Comparison of ENCODE assay signal across 17 cellular contexts in the genomic region with DNA sequence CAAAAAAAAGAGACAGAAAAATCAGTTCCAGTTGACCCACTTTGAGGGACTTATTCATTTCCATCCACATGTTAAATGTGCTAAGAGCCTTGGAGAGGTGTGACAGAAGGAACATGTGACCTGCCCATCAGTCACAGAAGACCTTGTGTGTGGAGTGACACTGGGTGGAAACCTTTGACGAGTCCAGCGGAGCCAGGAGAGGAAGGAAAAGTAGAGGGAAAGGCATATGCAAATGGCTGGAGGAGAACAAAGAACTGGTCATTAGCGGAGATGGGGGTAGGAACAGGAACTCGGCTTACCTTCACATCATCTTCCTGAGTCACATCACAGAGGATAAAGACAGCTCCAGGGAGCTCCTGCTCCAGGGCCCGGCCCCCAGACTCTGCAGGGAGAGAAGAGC. TPM values are rescaled to one million over a fixed set of nuclear protein-coding genes. Genes with fewer than 3 reads are reported as not detected.
DNase-seq lines count a peak whose midpoint lies in the region; ATAC-seq and TF ChIP-seq lines count a peak whose summit lies in the region.
"Had no signal": no experiment of that assay in that cellular context is flagged by ENCODE, and none has a peak within 500 bp of the region (broad histone marks: within the 10 kb centered on the region; RNA-seq: fewer than 3 reads in every experiment).

No MANE protein-coding gene starts in this region.

- H3K36me3 ChIP-seq in BLaER1 treated with 17β-estradiol and CSF1 and Interleukin-3, amounts not matched to agents 10 nM and 100 nM: peaks cover 0 to 33% (median 0%) of the 10 kb centered on the region in 11 experiments; a peak in 3 of 22 replicates
- H3K36me3 ChIP-seq: BE2C had no signal

- CTCF ChIA-PET in CD4-positive, alpha-beta T cell (lab: Charles Lee): no interaction called here

- peak overlapping the region; percentile 46 to 86 (median 58); a peak in 20 of 22 replicates for H3K4me2 ChIP-seq in BLaER1 treated with 17β-estradiol and CSF1 and Interleukin-3, amounts not matched to agents 10 nM and 100 nM

- peaks cover 13% of the 10 kb centered on the region for H3K27me3 Mint-ChIP-seq in CD4-positive, alpha-beta T cell
- H3K27me3 Mint-ChIP-seq in activated T-helper 2 cell treated with anti-CD3 and anti-CD28 coated beads, Interferon-gamma antibody, Interleukin-2, Interleukin-4, amounts not matched to agents 10 μg/mL and 5 μg/mL and 100 μg/mL, durations not matched to agents 14 hours and 24 hours and 36 hours (ENCODE audit: low read depth): peaks cover 2% of the 10 kb centered on the region
- H3K27me3 Mint-ChIP-seq in mesothelial cell of epicardium (ENCODE audit: low read depth): no peaks in the 10 kb centered on the region

- no peak overlapping the region for H3K4me3 ChIP-seq in BLaER1 treated with 17β-estradiol and CSF1 and Interleukin-3, amounts not matched to agents 10 nM and 100 nM
- H3K4me3 ChIP-seq: adrenal gland, heart right ventricle, lower lobe of right lung, spleen had no signal

- H3K4me3 Mint-ChIP-seq in CD4-positive, alpha-beta T cell: peak overlapping the region; percentile 71
- H3K4me3 Mint-ChIP-seq in activated T-helper 2 cell treated with anti-CD3 and anti-CD28 coated beads, Interferon-gamma antibody, Interleukin-2, Interleukin-4, amounts not matched to agents 10 μg/mL and 5 μg/mL and 100 μg/mL, durations not matched to agents 14 hours and 24 hours and 36 hours (ENCODE audit: low read depth): peak overlapping the region; percentile 6
- H3K4me3 Mint-ChIP-seq in mesothelial cell of epicardium: peak overlapping the region; percentile 22
- H3K4me3 Mint-ChIP-seq: natural killer cell had no signal

- no peak overlapping the region for H3K27ac Mint-ChIP-seq in CD4-positive, alpha-beta T cell
- no peak overlapping the region for H3K27ac Mint-ChIP-seq in activated T-helper 2 cell treated with anti-CD3 and anti-CD28 coated beads, Interferon-gamma antibody, Interleukin-2, Interleukin-4, amounts not matched to agents 10 μg/mL and 5 μg/mL and 100 μg/mL, durations not matched to agents 14 hours and 24 hours and 36 hours
- peak overlapping the region; percentile 29 for H3K27ac Mint-ChIP-seq in mesothelial cell of epicardium

- peak overlapping the region in 6 of 11 experiments; percentile 28 to 60 (median 46); a peak in 7 of 22 replicates for H3K9ac ChIP-seq in BLaER1 treated with 17β-estradiol and CSF1 and Interleukin-3, amounts not matched to agents 10 nM and 100 nM

- no peaks in the 10 kb centered on the region for H3K9me3 ChIP-seq in BLaER1 treated with 17β-estradiol and CSF1 and Interleukin-3, amounts not matched to agents 10 nM and 100 nM (replicated peaks in 1 of 11)
- no peaks in the 10 kb centered on the region for H3K9me3 ChIP-seq in CD4-positive, alpha-beta T cell (ENCODE audit: control insufficient read depth, low read length)
- H3K9me3 ChIP-seq: adrenal gland, BE2C, heart right ventricle, lower lobe of right lung, spleen had no signal

- POLR2A ChIA-PET in CD4-positive, alpha-beta T cell (lab: Charles Lee): no interaction called here

- peak overlapping the region in 7 of 11 experiments; percentile 22 to 55 (median 40); a peak in 8 of 22 replicates for H3K27ac ChIP-seq in BLaER1 treated with 17β-estradiol and CSF1 and Interleukin-3, amounts not matched to agents 10 nM and 100 nM
- no peak overlapping the region for H3K27ac ChIP-seq in CD4-positive, alpha-beta T cell (ENCODE audit: low read depth, low read length)
- H3K27ac ChIP-seq: adrenal gland, heart right ventricle, lower lobe of right lung, spleen had no signal

- intact Hi-C loops in CD4-positive, alpha-beta T cell (cut with DNase I, micrococcal nuclease): no loop called here
- intact Hi-C loops in activated T-helper 2 cell treated with anti-CD3 and anti-CD28 coated beads, Interferon-gamma antibody, Interleukin-2, Interleukin-4, amounts not matched to agents 10 μg/mL and 5 μg/mL and 100 μg/mL, durations not matched to agents 14 hours and 24 hours and 36 hours (cut with micrococcal nuclease): loop anchor here (2.0 kb wide), 1 partner anchor 187 kb away; a partner anchor contains a TSS

- H3K27me3 ChIP-seq in BLaER1 treated with 17β-estradiol and CSF1 and Interleukin-3, amounts not matched to agents 10 nM and 100 nM: no peaks in the 10 kb centered on the region
- no peaks in the 10 kb centered on the region for H3K27me3 ChIP-seq in CD4-positive, alpha-beta T cell (ENCODE audit: control insufficient read depth, insufficient read depth, low read length)
- H3K27me3 ChIP-seq: adrenal gland, BE2C had no signal

- no peak for DNase-seq in CD4-positive, alpha-beta T cell
- no peak for DNase-seq in activated T-helper 2 cell treated with anti-CD3 and anti-CD28 coated beads, Interferon-gamma antibody, Interleukin-2, Interleukin-4, amounts not matched to agents 10 μg/mL and 5 μg/mL and 100 μg/mL, durations not matched to agents 14 hours and 24 hours and 36 hours (ENCODE audit: low spot score)
- no peak for DNase-seq in mesothelial cell of epicardium (ENCODE audit: low spot score in 2 of 2, unreplicated experiment in 2 of 2)
- DNase-seq in NCI-H146 (lab: John Stamatoyannopoulos, UW): no peak
- DNase-seq in GM19240 (ENCODE audit: insufficient read length, low spot score): no peak
- DNase-seq: adrenal gland, BE2C, cerebellar nuclear complex, heart right ventricle, lower lobe of right lung, natural killer cell, NCI-H187, NCI-H510A, spleen, trophoblast cell had no signal

- no peaks in the 10 kb centered on the region for H3K9me3 Mint-ChIP-seq in CD4-positive, alpha-beta T cell
- no peaks in the 10 kb centered on the region for H3K9me3 Mint-ChIP-seq in activated T-helper 2 cell treated with anti-CD3 and anti-CD28 coated beads, Interferon-gamma antibody, Interleukin-2, Interleukin-4, amounts not matched to agents 10 μg/mL and 5 μg/mL and 100 μg/mL, durations not matched to agents 14 hours and 24 hours and 36 hours
- H3K9me3 Mint-ChIP-seq in mesothelial cell of epicardium: no peaks in the 10 kb centered on the region
- H3K9me3 Mint-ChIP-seq: natural killer cell had no signal

- ATAC-seq in CD4-positive, alpha-beta T cell (ENCODE audit: poor library complexity): no peak
- no peak for ATAC-seq in GM21786 (IDR thresholded peaks at IDR 0.05; ENCODE audit: unreplicated experiment)
- ATAC-seq: heart right ventricle, lower lobe of right lung, natural killer cell had no signal

- H3K4me1 Mint-ChIP-seq in CD4-positive, alpha-beta T cell (ENCODE audit: low read depth): peaks cover 22% of the 10 kb centered on the region
- H3K4me1 Mint-ChIP-seq in activated T-helper 2 cell treated with anti-CD3 and anti-CD28 coated beads, Interferon-gamma antibody, Interleukin-2, Interleukin-4, amounts not matched to agents 10 μg/mL and 5 μg/mL and 100 μg/mL, durations not matched to agents 14 hours and 24 hours and 36 hours (ENCODE audit: low read depth): peaks cover 15% of the 10 kb centered on the region
- H3K4me1 Mint-ChIP-seq in mesothelial cell of epicardium: peaks cover 28% of the 10 kb centered on the region

- H4K20me1 ChIP-seq in BLaER1 treated with 17β-estradiol and CSF1 and Interleukin-3, amounts not matched to agents 10 nM and 100 nM: peaks cover 0 to 3% (median 0%) of the 10 kb centered on the region in 11 experiments; a peak in 1 of 22 replicates

- no peak for TF ChIP-seq CTCF in CD4-positive, alpha-beta T cell (IDR thresholded peaks at IDR 0.05)
- TF ChIP-seq CTCF in mesothelial cell of epicardium (IDR thresholded peaks at IDR 0.05; ENCODE audit: unreplicated experiment): no peak

- H3K4me1 ChIP-seq in BLaER1 treated with 17β-estradiol and CSF1 and Interleukin-3, amounts not matched to agents 10 nM and 100 nM: peaks cover 23 to 54% (median 38%) of the 10 kb centered on the region in 10 experiments
- H3K4me1 ChIP-seq: BE2C had no signal

- H3K36me3 Mint-ChIP-seq in CD4-positive, alpha-beta T cell (ENCODE audit: low read depth): no peaks in the 10 kb centered on the region
- no peaks in the 10 kb centered on the region for H3K36me3 Mint-ChIP-seq in activated T-helper 2 cell treated with anti-CD3 and anti-CD28 coated beads, Interferon-gamma antibody, Interleukin-2, Interleukin-4, amounts not matched to agents 10 μg/mL and 5 μg/mL and 100 μg/mL, durations not matched to agents 14 hours and 24 hours and 36 hours (ENCODE audit: low read depth)
- H3K36me3 Mint-ChIP-seq in mesothelial cell of epicardium: peaks cover 17% of the 10 kb centered on the region
- H3K36me3 Mint-ChIP-seq: natural killer cell had no signal

RNA-seq across cellular contexts. Expression of a gene that starts 2.3 kb away (rescaled TPM):
- 1 to 10 TPM in 1 of 2 experiments, under 1 TPM in 1; 0.93 to 1.3 TPM for total RNA-seq in CD4-positive, alpha-beta T cell
- total RNA-seq in activated T-helper 2 cell treated with anti-CD3 and anti-CD28 coated beads, Interferon-gamma antibody, Interleukin-2, Interleukin-4, amounts not matched to agents 10 μg/mL and 5 μg/mL and 100 μg/mL, durations not matched to agents 14 hours and 24 hours and 36 hours: 0.57 and 0.89 TPM in 2 replicates
- total RNA-seq in mesothelial cell of epicardium: 22.9 to 29.6 TPM (median 27.1 TPM) in 3 replicates

RNA-seq across cellular contexts. Expression of a gene that starts 23.1 kb away (rescaled TPM):
- 10 to 100 TPM; 10.5 to 11.0 TPM for total RNA-seq in CD4-positive, alpha-beta T cell
- total RNA-seq in activated T-helper 2 cell treated with anti-CD3 and anti-CD28 coated beads, Interferon-gamma antibody, Interleukin-2, Interleukin-4, amounts not matched to agents 10 μg/mL and 5 μg/mL and 100 μg/mL, durations not matched to agents 14 hours and 24 hours and 36 hours: 87.9 and 88.9 TPM in 2 replicates
- total RNA-seq in mesothelial cell of epicardium: 45.3 to 47.3 TPM (median 45.7 TPM) in 3 replicates

RNA-seq across cellular contexts. Expression of a gene that starts 34.4 kb away (rescaled TPM):
- total RNA-seq in CD4-positive, alpha-beta T cell: 1 to 10 TPM; 1.4 to 2.7 TPM
- 1.6 and 2.2 TPM in 2 replicates for total RNA-seq in activated T-helper 2 cell treated with anti-CD3 and anti-CD28 coated beads, Interferon-gamma antibody, Interleukin-2, Interleukin-4, amounts not matched to agents 10 μg/mL and 5 μg/mL and 100 μg/mL, durations not matched to agents 14 hours and 24 hours and 36 hours
- 25.7 to 28.6 TPM (median 26.9 TPM) in 3 replicates for total RNA-seq in mesothelial cell of epicardium

RNA-seq across cellular contexts. Expression of a gene that starts 38.2 kb away (rescaled TPM):
- total RNA-seq in CD4-positive, alpha-beta T cell: 100 to 1,000 TPM; 569 to 584 TPM
- 30.8 and 31.8 TPM in 2 replicates for total RNA-seq in activated T-helper 2 cell treated with anti-CD3 and anti-CD28 coated beads, Interferon-gamma antibody, Interleukin-2, Interleukin-4, amounts not matched to agents 10 μg/mL and 5 μg/mL and 100 μg/mL, durations not matched to agents 14 hours and 24 hours and 36 hours
- 158 to 170 TPM (median 158 TPM) in 3 replicates for total RNA-seq in mesothelial cell of epicardium

Comparison
In these comparisons a context has a peak if more than half of its experiments do, and no peak if none do; other contexts are left out.
1. H3K4me3 Mint-ChIP-seq: peak in every context shown above with its lines; median percentile 71 in CD4-positive, alpha-beta T cell; 22 in mesothelial cell of epicardium; 6 in activated T-helper 2 cell treated with anti-CD3 and anti-CD28 coated beads, Interferon-gamma antibody, Interleukin-2, Interleukin-4, amounts not matched to agents 10 μg/mL and 5 μg/mL and 100 μg/mL, durations not matched to agents 14 hours and 24 hours and 36 hours.
2. RNA of a gene that starts 2.3 kb away (total RNA-seq): 22.9 to 29.6 TPM in mesothelial cell of epicardium; 0.93 to 1.3 TPM in CD4-positive, alpha-beta T cell and 0.57 to 0.89 TPM in activated T-helper 2 cell treated with anti-CD3 and anti-CD28 coated beads, Interferon-gamma antibody, Interleukin-2, Interleukin-4, amounts not matched to agents 10 μg/mL and 5 μg/mL and 100 μg/mL, durations not matched to agents 14 hours and 24 hours and 36 hours; every median in the first group is over 10 times any median in the second.